In genomic region chr12:109714913-109715244, GRCh38 we compare ENCODE assay signal across 8 cellular contexts. TPM values are rescaled to one million over a fixed set of nuclear protein-coding genes. Genes with fewer than 3 reads are reported as not detected.
A peak's percentile ranks its signal among the peaks of the same experiment; 100 is the strongest.
DNase-seq lines count a peak whose midpoint lies in the region; ATAC-seq and TF ChIP-seq lines count a peak whose summit lies in the region.

No MANE protein-coding gene starts in this region.

- no peak for DNase-seq in activated CD8-positive, alpha-beta memory T cell treated with anti-CD3 and anti-CD28 coated beads, Interleukin-2, amount 50 U/mL, for 4 hours
- DNase-seq in activated gamma-delta T cell (lab: John Stamatoyannopoulos, UW) (no peak), NCI-H226 (no peak)

- H3K9ac ChIP-seq in HUES6 (ENCODE audit: low read length) (peak overlapping the region; percentile 63), mucosa of stomach (ENCODE audit: low read length) (peak overlapping the region; percentile 36)

- no peaks in the 10 kb centered on the region for H3K9me3 ChIP-seq in HUES6 (ENCODE audit: control insufficient read depth, insufficient read depth, low read depth, low read length)
- H3K9me3 ChIP-seq in mucosa of stomach (ENCODE audit: control insufficient read depth, low read length): no peaks in the 10 kb centered on the region

- peak overlapping the region; percentile 56 for H3K4me3 ChIP-seq in HUES6 (ENCODE audit: low read depth, low read length)
- H3K4me3 ChIP-seq in mucosa of stomach (ENCODE audit: low read length): no peak overlapping the region

- H3K4me1 ChIP-seq in HUES6 (ENCODE audit: control insufficient read depth, insufficient read depth, low read length): peaks cover 56% of the 10 kb centered on the region
- H3K4me1 ChIP-seq in mucosa of stomach (ENCODE audit: control insufficient read depth, insufficient read depth, low read length): peaks cover 44% of the 10 kb centered on the region

- peaks cover 51% of the 10 kb centered on the region for H3K27me3 ChIP-seq in HUES6 (ENCODE audit: control insufficient read depth, insufficient read depth, low read length)
- peaks cover 15% of the 10 kb centered on the region for H3K27me3 ChIP-seq in mucosa of stomach (ENCODE audit: control insufficient read depth, insufficient read depth, low read length)

- TF ChIP-seq CTCF in 22Rv1 (IDR thresholded peaks at IDR 0.05) (no peak), brain (conservative IDR thresholded peaks at IDR 0.05) (no peak)

- peak overlapping the region in 1 of 5 experiments; percentile 72 for H3K27ac Mint-ChIP-seq in brain

- peaks cover 22% of the 10 kb centered on the region for H3K27me3 Mint-ChIP-seq in brain

- no peaks in the 10 kb centered on the region for H3K36me3 ChIP-seq in HUES6 (ENCODE audit: control insufficient read depth, insufficient read depth, low read length)
- H3K36me3 ChIP-seq in mucosa of stomach (ENCODE audit: control insufficient read depth, insufficient read depth, low read length): no peaks in the 10 kb centered on the region

- H3K27ac ChIP-seq in 22Rv1 (peak overlapping the region; percentile 85), HUES6 (ENCODE audit: low read depth, low read length) (no peak overlapping the region)

- peaks cover 48% of the 10 kb centered on the region for H3K4me1 Mint-ChIP-seq in brain

- H3K4me3 Mint-ChIP-seq in brain: peak overlapping the region; percentile 67 to 85 (median 80)

- H3K36me3 Mint-ChIP-seq in brain: no peaks in the 10 kb centered on the region

- ATAC-seq in HG02973 (IDR thresholded peaks at IDR 0.05; ENCODE audit: unreplicated experiment): no peak

- peaks cover 0 to 14% (median 0%) of the 10 kb centered on the region in 5 experiments for H3K9me3 Mint-ChIP-seq in brain

RNA-seq across cellular contexts. Expression of gene FAM222A, which starts 1.3 kb away (rescaled TPM):
- polyA plus RNA-seq in brain (ENCODE audit: insufficient read depth, low read depth, low replicate concordance): 27.7 TPM
